Comparison of ENCODE assay signal across 26 cellular contexts in genomic region chr15:69553686-69554085, GRCh38.
"Had no signal": no experiment of that assay in that cellular context is flagged by ENCODE, and none has a peak within 500 bp of the region (broad histone marks: within the 10 kb centered on the region; RNA-seq: fewer than 3 reads in every experiment).

No MANE protein-coding gene starts in this region.

- H3K4me3 ChIP-seq: ascending aorta, dorsolateral prefrontal cortex, pancreas, tibial artery had no signal

- H3K27ac ChIP-seq: ascending aorta, pancreas, tibial artery had no signal

- H3K9me3 Mint-ChIP-seq: activated T-helper 17 cell treated with anti-CD3 and anti-CD28 coated beads, Interleukin-2, amount 50 U/mL, for 72 hours had no signal

- FAIRE-seq: colon, endothelial cell of umbilical vein, pancreas had no signal

- H3K4me3 Mint-ChIP-seq: activated T-cell treated with anti-CD3 and anti-CD28 coated beads, Interleukin-2, amount 50 U/mL, for 24 hours; activated T-helper 17 cell treated with anti-CD3 and anti-CD28 coated beads, Interleukin-2, amount 50 U/mL, for 72 hours; central memory CD8-positive, alpha-beta T cell; effector memory CD8-positive, alpha-beta T cell; nephron; stimulated activated naive CD8-positive, alpha-beta T cell treated with anti-CD3 and anti-CD28 coated beads, Interleukin-15, Interleukin-2, amounts not matched to agents 100 ng/mL and 50 ng/mL, for 24 hours; WTC11 had no signal

- H3K4me1 Mint-ChIP-seq: activated T-helper 17 cell treated with anti-CD3 and anti-CD28 coated beads, Interleukin-2, amount 50 U/mL, for 72 hours; central memory CD8-positive, alpha-beta T cell had no signal

- H3K27me3 ChIP-seq: ascending aorta, pancreas, tibial artery had no signal

- H3K36me3 ChIP-seq: ascending aorta, pancreas, tibial artery had no signal

- DNase-seq: activated T-cell treated with anti-CD3 and anti-CD28 coated beads, Interleukin-2, amount 50 U/mL, for 24 hours; dorsolateral prefrontal cortex; effector memory CD8-positive, alpha-beta T cell; foreskin melanocyte; glutamatergic neuron; hippocampal formation; kidney glomerular epithelial cell; left ventricle myocardium superior; mammary epithelial cell; midbrain; pancreas; right cardiac atrium; stimulated activated CD4-positive, alpha-beta T cell treated with anti-CD3 and anti-CD28 coated beads, Interleukin-1b, Interleukin-23, amount 100 ng/mL, for 48 hours; substantia nigra; T-helper 9 cell; tibial artery had no signal

- ATAC-seq: activated naive CD4-positive, alpha-beta T cell treated with anti-CD3 and anti-CD28 coated beads, Interleukin-2, amount 50 U/mL, for 72 hours; activated T-helper 17 cell treated with anti-CD3 and anti-CD28 coated beads, Interleukin-2, amount 50 U/mL, for 72 hours; effector memory CD8-positive, alpha-beta T cell; esophagus mucosa; left ventricle myocardium superior; right cardiac atrium had no signal

- H3K27ac Mint-ChIP-seq: activated naive CD4-positive, alpha-beta T cell treated with anti-CD3 and anti-CD28 coated beads, Interleukin-2, amount 50 U/mL, for 72 hours; activated T-cell treated with anti-CD3 and anti-CD28 coated beads, Interleukin-2, amount 50 U/mL, for 24 hours; activated T-helper 17 cell treated with anti-CD3 and anti-CD28 coated beads, Interleukin-2, amount 50 U/mL, for 72 hours; effector memory CD8-positive, alpha-beta T cell; stimulated activated naive CD8-positive, alpha-beta T cell treated with anti-CD3 and anti-CD28 coated beads, Interleukin-15, Interleukin-2, amounts not matched to agents 100 ng/mL and 50 ng/mL, for 24 hours; WTC11 had no signal
